ENCODE assay signal across 10 cellular contexts in the genomic region with DNA sequence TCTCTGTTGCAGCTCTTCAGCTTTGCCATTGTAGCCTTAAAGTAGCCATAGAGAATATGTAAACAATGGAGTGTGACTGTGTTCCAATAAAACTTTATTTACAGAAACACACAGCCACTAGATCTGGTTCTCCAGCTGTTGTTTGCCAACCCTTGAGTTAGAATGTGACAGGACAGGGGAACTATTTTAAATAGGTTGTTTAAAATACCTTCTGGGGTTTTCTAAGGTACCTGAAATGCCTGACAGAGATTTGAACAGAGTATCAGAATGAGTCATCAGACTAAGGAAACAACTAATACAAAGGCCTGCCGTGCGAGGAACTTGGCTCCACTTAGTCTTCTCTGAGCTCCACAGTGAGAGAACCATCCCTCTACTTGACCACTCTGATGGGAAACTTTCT.
DNase-seq lines count a peak whose midpoint lies in the region; ATAC-seq and TF ChIP-seq lines count a peak whose summit lies in the region.
"Had no signal": no experiment of that assay in that cellular context is flagged by ENCODE, and none has a peak within 500 bp of the region (broad histone marks: within the 10 kb centered on the region; RNA-seq: fewer than 3 reads in every experiment).

No MANE protein-coding gene starts in this region.

- no peak overlapping the region for H3K4me3 Mint-ChIP-seq in mesothelial cell of epicardium
- H3K4me3 Mint-ChIP-seq: H9; natural killer cell treated with Interleukin-12 subunit alpha and Interleukin-12 subunit beta and Interleukin-15 and Interleukin-18, amount 100 ng/mL, for 72 hours had no signal

- TF ChIP-seq CTCF in kidney epithelial cell (IDR thresholded peaks at IDR 0.05; ENCODE audit: insufficient read depth, low read length, poor library complexity, severe bottlenecking) (no peak), mesothelial cell of epicardium (IDR thresholded peaks at IDR 0.05; ENCODE audit: unreplicated experiment) (no peak)

- H3K27ac Mint-ChIP-seq in mesothelial cell of epicardium, result no peak overlapping the region
- H3K27ac Mint-ChIP-seq: natural killer cell treated with Interleukin-12 subunit alpha and Interleukin-12 subunit beta and Interleukin-15 and Interleukin-18, amount 100 ng/mL, for 72 hours had no signal

- no peaks in the 10 kb centered on the region for H3K36me3 ChIP-seq in kidney epithelial cell (ENCODE audit: control insufficient read depth, insufficient read depth, low read length)

- peak; percentile 18 for DNase-seq in kidney epithelial cell (ENCODE audit: low read depth)
- DNase-seq in mesothelial cell of epicardium (ENCODE audit: low spot score in 2 of 2, unreplicated experiment in 2 of 2), result no peak
- no peak for DNase-seq in NCI-H1436 (lab: John Stamatoyannopoulos, UW)
- no peak for DNase-seq in GDM1 (lab: John Stamatoyannopoulos, UW)
- DNase-seq in DMS79 (lab: John Stamatoyannopoulos, UW), result no peak
- DNase-seq: H9 had no signal

- H3K4me3 ChIP-seq in kidney epithelial cell (ENCODE audit: low read depth, low read length), result no peak overlapping the region

- H3K9me3 Mint-ChIP-seq in mesothelial cell of epicardium, result no peaks in the 10 kb centered on the region
- H3K9me3 Mint-ChIP-seq: H9; natural killer cell treated with Interleukin-12 subunit alpha and Interleukin-12 subunit beta and Interleukin-15 and Interleukin-18, amount 100 ng/mL, for 72 hours had no signal

- ATAC-seq in GM18867 (IDR thresholded peaks at IDR 0.05; ENCODE audit: unreplicated experiment) (peak; percentile 100), GM21737 (IDR thresholded peaks at IDR 0.05; ENCODE audit: unreplicated experiment) (peak; percentile 100), HG03575 (IDR thresholded peaks at IDR 0.05; ENCODE audit: extremely low read depth, insufficient number of reproducible peaks, low FRiP score, unreplicated experiment) (peak; percentile 99)
- ATAC-seq: natural killer cell treated with Interleukin-12 subunit alpha and Interleukin-12 subunit beta and Interleukin-15 and Interleukin-18, amount 100 ng/mL, for 72 hours had no signal

- peaks cover 31% of the 10 kb centered on the region for H3K36me3 Mint-ChIP-seq in mesothelial cell of epicardium

- no peaks in the 10 kb centered on the region for H3K4me1 Mint-ChIP-seq in mesothelial cell of epicardium

- no peaks in the 10 kb centered on the region for H3K27me3 Mint-ChIP-seq in mesothelial cell of epicardium (ENCODE audit: low read depth)
- H3K27me3 Mint-ChIP-seq: natural killer cell treated with Interleukin-12 subunit alpha and Interleukin-12 subunit beta and Interleukin-15 and Interleukin-18, amount 100 ng/mL, for 72 hours had no signal

- no peaks in the 10 kb centered on the region for H3K27me3 ChIP-seq in kidney epithelial cell (ENCODE audit: control insufficient read depth, insufficient read depth, low read length)
